ENCODE assay signal across 8 cellular contexts in the genomic region with DNA sequence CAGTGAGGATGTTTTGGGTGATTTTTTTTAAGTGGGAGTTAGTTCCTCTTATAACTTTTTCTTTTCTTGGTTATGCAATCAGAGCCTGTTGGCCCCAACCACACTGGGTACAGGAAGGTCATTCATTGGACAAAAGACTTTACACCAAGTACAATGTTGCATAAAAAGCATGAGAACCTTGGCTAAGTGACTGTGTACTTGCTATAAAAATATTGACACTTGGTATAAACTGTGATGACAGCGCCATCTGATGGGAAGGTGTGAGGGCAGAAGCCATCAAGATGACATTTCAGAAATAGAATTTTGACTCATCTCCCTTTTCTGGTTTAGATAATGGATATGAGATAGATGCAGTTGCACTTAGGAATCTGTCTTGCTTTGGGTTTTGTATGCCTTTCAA.
A peak's percentile ranks its signal among the peaks of the same experiment; 100 is the strongest.
DNase-seq lines count a peak whose midpoint lies in the region; ATAC-seq and TF ChIP-seq lines count a peak whose summit lies in the region.

No MANE protein-coding gene starts in this region.

- H3K9me2 ChIP-seq in Loucy (replicated peaks; ENCODE audit: low read depth, low read length): no peaks in the 10 kb centered on the region

- H3K9me3 ChIP-seq in Loucy (ENCODE audit: insufficient read depth, low read depth, low read length): no peaks in the 10 kb centered on the region
- H3K9me3 ChIP-seq in thoracic aorta: no peaks in the 10 kb centered on the region

- no peaks in the 10 kb centered on the region for H3F3A ChIP-seq in Loucy (ENCODE audit: low read depth)

- H3K4me1 Mint-ChIP-seq in chondrocyte (ENCODE audit: low read depth): peaks cover 4% of the 10 kb centered on the region

- H3K27me3 ChIP-seq in Loucy (ENCODE audit: insufficient read depth, low read length, poor library complexity, severe bottlenecking) (no peaks in the 10 kb centered on the region), thoracic aorta (replicated peaks; ENCODE audit: insufficient read depth) (no peaks in the 10 kb centered on the region)

- H3K4me3 Mint-ChIP-seq in chondrocyte (ENCODE audit: unreplicated experiment): no peak overlapping the region

- peak; percentile 49 for DNase-seq in DMS153 (lab: John Stamatoyannopoulos, UW)
- DNase-seq in SK-N-DZ (ENCODE audit: low spot score): peak; percentile 51
- no peak for DNase-seq in chondrocyte (ENCODE audit: low spot score)
- DNase-seq in lung microvascular endothelial cell (ENCODE audit: low read depth in 2 of 2): peak; percentile 53 to 56
- peak; percentile 11 for DNase-seq in thoracic aorta (ENCODE audit: low spot score)
- no peak for DNase-seq in cerebellum (ENCODE audit: low spot score)

- H3K4me3 ChIP-seq in Loucy (ENCODE audit: low read length, poor library complexity, severe bottlenecking) (no peak overlapping the region), thoracic aorta (no peak overlapping the region)

- H3K4me1 ChIP-seq in Loucy (ENCODE audit: insufficient read depth, low read length, poor library complexity, severe bottlenecking): no peaks in the 10 kb centered on the region
- H3K4me1 ChIP-seq in thoracic aorta (ENCODE audit: control insufficient read depth in 1 of 2, low read depth in 2 of 2): peaks cover 14 to 18% of the 10 kb centered on the region in 2 donors

- H3K9ac ChIP-seq in Loucy (ENCODE audit: low read depth, low read length, poor library complexity, severe bottlenecking): no peak overlapping the region

- ATAC-seq in GM21360 (IDR thresholded peaks at IDR 0.05; ENCODE audit: unreplicated experiment) (peak; percentile 52), thoracic aorta (ENCODE audit: insufficient number of reproducible peaks, low FRiP score, low read depth) (peak; percentile 87)

- no peak overlapping the region for H2AFZ ChIP-seq in Loucy (ENCODE audit: low read length)

- H3K27ac ChIP-seq in thoracic aorta: no peak overlapping the region

- no peak overlapping the region for H3K4me2 ChIP-seq in Loucy (ENCODE audit: low read depth, low read length, poor library complexity, severe bottlenecking)

- H3K27me3 Mint-ChIP-seq in chondrocyte (ENCODE audit: low read depth): no peaks in the 10 kb centered on the region

- TF ChIP-seq CTCF in Loucy (conservative IDR thresholded peaks at IDR 0.05; ENCODE audit: low read length): peak; percentile 82
- TF ChIP-seq CTCF in chondrocyte (IDR thresholded peaks at IDR 0.05): peak; percentile 78
- peak; percentile 37 for TF ChIP-seq CTCF in thoracic aorta (IDR thresholded peaks at IDR 0.05)

- H3K79me2 ChIP-seq in Loucy (ENCODE audit: insufficient read depth, low read length): no peaks in the 10 kb centered on the region

- no peaks in the 10 kb centered on the region for H3K9me3 Mint-ChIP-seq in chondrocyte (ENCODE audit: low read depth)

- H3K36me3 ChIP-seq in Loucy (ENCODE audit: insufficient read depth, low read length) (no peaks in the 10 kb centered on the region), thoracic aorta (no peaks in the 10 kb centered on the region)

- H4K20me1 ChIP-seq in Loucy (ENCODE audit: insufficient read depth, low read length, poor library complexity, severe bottlenecking): no peaks in the 10 kb centered on the region

- no peak overlapping the region for H3K27ac Mint-ChIP-seq in chondrocyte (ENCODE audit: unreplicated experiment)

- H3K36me3 Mint-ChIP-seq in chondrocyte (ENCODE audit: low read depth): peaks cover 8% of the 10 kb centered on the region

Comparison
In these comparisons a context has a peak if more than half of its experiments do, and no peak if none do; other contexts are left out.
1. DNase-seq: peak in DMS153 (single experiment), SK-N-DZ (single experiment), lung microvascular endothelial cell (2 of 2) and thoracic aorta (single experiment); none in chondrocyte (single experiment) and cerebellum (single experiment).
2. Peak in every context shown above with its lines, with median percentiles within 50 percentile points of each other: CTCF ChIP-seq.